In the genomic region with DNA sequence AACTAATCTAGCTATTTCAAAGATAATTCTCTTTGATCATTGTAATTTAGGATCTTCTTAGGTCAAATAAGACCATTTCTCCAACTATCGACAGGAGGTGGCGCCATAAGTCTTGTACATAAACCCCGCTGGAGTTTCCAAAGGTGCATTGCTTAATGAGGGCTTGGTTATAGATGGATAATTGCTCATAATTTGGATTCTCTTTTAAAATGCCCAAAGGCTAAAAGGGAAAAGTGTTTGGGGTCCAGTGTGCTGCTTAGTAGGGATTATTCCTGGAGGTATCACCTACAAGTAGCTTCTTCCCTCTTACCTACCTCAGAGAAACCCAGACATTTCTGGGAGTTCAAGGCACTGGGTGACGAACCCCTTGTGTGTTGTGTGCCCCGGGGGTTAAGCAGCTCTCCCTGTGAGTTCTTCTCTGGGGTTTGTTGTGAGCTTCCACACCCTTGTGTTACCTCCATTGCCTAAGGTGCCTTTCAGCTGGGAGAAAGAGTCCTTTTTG, we compare ENCODE assay signal across 8 cellular contexts.
DNase-seq lines count a peak whose midpoint lies in the region; ATAC-seq, FAIRE-seq and TF ChIP-seq lines count a peak whose summit lies in the region.

No MANE protein-coding gene starts in this region.

- no peak for TF ChIP-seq POLR2A in prostate gland (IDR thresholded peaks at IDR 0.05)

- peak overlapping the region; percentile 98 for H3K27ac Mint-ChIP-seq in activated naive CD8-positive, alpha-beta T cell treated with anti-CD3 and anti-CD28 coated beads for 36 hours
- H3K27ac Mint-ChIP-seq in glutamatergic neuron (ENCODE audit: unreplicated experiment): no peak overlapping the region

- no peak for FAIRE-seq in urothelium cell line (lab: Jason Lieb, UNC)

- no peaks in the 10 kb centered on the region for H3K4me1 ChIP-seq in prostate gland (replicated peaks)

- H3K9me3 ChIP-seq in prostate gland: no peaks in the 10 kb centered on the region

- peak overlapping the region; percentile 93 for H3K27ac ChIP-seq in prostate gland

- peak; percentile 52 for ATAC-seq in HG02571 (IDR thresholded peaks at IDR 0.05; ENCODE audit: unreplicated experiment)

- peaks cover 8% of the 10 kb centered on the region for H3K36me3 Mint-ChIP-seq in activated naive CD8-positive, alpha-beta T cell treated with anti-CD3 and anti-CD28 coated beads for 36 hours
- H3K36me3 Mint-ChIP-seq in glutamatergic neuron (ENCODE audit: unreplicated experiment): no peaks in the 10 kb centered on the region

- intact Hi-C loops in prostate gland (cut with DNase I): loop anchor here (2.0 to 10.0 kb wide), 6 partner anchors 75 to 837 kb away; a partner anchor contains a TSS

- peak overlapping the region; percentile 42 to 55 for H3K4me3 ChIP-seq in prostate gland

- H3K36me3 ChIP-seq in prostate gland: no peaks in the 10 kb centered on the region

- H3K4me3 Mint-ChIP-seq in activated naive CD8-positive, alpha-beta T cell treated with anti-CD3 and anti-CD28 coated beads for 36 hours: peak overlapping the region; percentile 94
- H3K4me3 Mint-ChIP-seq in glutamatergic neuron (ENCODE audit: unreplicated experiment): no peak overlapping the region

- H3K27me3 Mint-ChIP-seq in activated naive CD8-positive, alpha-beta T cell treated with anti-CD3 and anti-CD28 coated beads for 36 hours: no peaks in the 10 kb centered on the region
- H3K27me3 Mint-ChIP-seq in glutamatergic neuron (ENCODE audit: unreplicated experiment): no peaks in the 10 kb centered on the region

- H3K27me3 ChIP-seq in prostate gland (replicated peaks; ENCODE audit: insufficient read depth): no peaks in the 10 kb centered on the region

- TF ChIP-seq CTCF in glutamatergic neuron (IDR thresholded peaks at IDR 0.05; ENCODE audit: partially characterized antibody, unreplicated experiment): peak; percentile 56
- TF ChIP-seq CTCF in prostate gland (IDR thresholded peaks at IDR 0.05): peak; percentile 34 to 79 (median 66)

- H3K4me1 Mint-ChIP-seq in activated naive CD8-positive, alpha-beta T cell treated with anti-CD3 and anti-CD28 coated beads for 36 hours: peaks cover 26% of the 10 kb centered on the region
- H3K4me1 Mint-ChIP-seq in glutamatergic neuron (ENCODE audit: low read depth, unreplicated experiment): no peaks in the 10 kb centered on the region

- DNase-seq in GF-D8 (lab: John Stamatoyannopoulos, UW) (peak; percentile 52), NCI-H1092 (lab: John Stamatoyannopoulos, UW) (peak; percentile 78), SKM-1 (lab: John Stamatoyannopoulos, UW; ENCODE audit: unreplicated experiment) (peak; percentile 18), glutamatergic neuron (peak; percentile 66), prostate gland (ENCODE audit: low spot score) (peak; percentile 90), urothelium cell line (ENCODE audit: low spot score) (peak; percentile 10)
- peak; percentile 64 for DNase-seq in activated naive CD8-positive, alpha-beta T cell treated with anti-CD3 and anti-CD28 coated beads for 36 hours

- no peaks in the 10 kb centered on the region for H3K9me3 Mint-ChIP-seq in activated naive CD8-positive, alpha-beta T cell treated with anti-CD3 and anti-CD28 coated beads for 36 hours
- H3K9me3 Mint-ChIP-seq in glutamatergic neuron (ENCODE audit: unreplicated experiment): no peaks in the 10 kb centered on the region

- WGBS in prostate gland: 3% methylated on average over 5 of the region's 5 CpGs

Comparison
In these comparisons a context has a peak if more than half of its experiments do, and no peak if none do; other contexts are left out.
1. Peak in every context shown above with its lines: DNase-seq, ATAC-seq, H3K4me3 ChIP-seq and H3K27ac ChIP-seq.
2. DNase-seq: peak in every context shown above with its lines; median percentile 90 in prostate gland; 78 in NCI-H1092; 66 in glutamatergic neuron; 64 in activated naive CD8-positive, alpha-beta T cell treated with anti-CD3 and anti-CD28 coated beads for 36 hours; 52 in GF-D8; 18 in SKM-1; 10 in urothelium cell line.